In the genomic region with DNA sequence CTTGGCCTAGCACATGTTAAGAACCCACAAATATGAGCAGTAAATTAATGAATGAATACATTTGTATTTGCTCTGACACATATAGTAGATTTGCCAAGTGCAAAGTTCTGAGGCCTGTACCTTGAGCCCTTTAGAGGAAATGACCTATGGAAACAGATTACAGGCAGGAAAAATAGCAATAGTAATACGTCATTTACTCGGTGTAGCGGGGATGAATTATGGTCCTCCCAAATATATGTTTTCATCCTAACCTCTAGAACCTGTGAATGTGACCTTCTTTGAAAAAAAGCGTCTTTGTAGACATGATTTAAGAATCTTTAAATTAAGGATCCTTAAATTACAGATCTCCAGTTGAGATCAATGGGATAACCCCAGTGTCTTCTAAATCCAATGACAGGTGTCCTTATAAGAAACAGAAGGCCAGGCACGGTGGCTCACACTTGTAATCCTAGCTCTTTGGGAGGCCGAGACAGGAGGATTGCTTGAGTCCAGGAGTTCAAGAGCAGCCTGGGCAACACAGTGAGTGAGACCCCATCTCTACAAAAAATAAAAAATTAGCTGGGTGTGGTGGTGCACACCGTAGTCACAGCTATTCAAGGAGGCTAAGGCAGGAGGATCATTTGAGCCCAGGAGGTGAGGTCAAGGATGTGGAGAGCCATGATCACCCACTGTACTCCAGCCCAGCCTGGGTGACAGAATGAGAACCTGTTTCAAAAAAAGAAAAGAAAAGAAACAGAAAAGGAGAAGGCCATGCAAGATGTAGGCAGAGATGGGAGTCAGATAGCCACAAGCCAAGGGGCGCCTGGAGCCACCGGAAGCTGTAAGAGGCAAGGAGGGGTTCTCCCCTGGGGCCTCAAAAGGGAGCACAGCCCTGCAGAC, we compare ENCODE assay signal across 1 cellular context.
TF ChIP-seq lines count a peak whose summit lies in the region.

No MANE protein-coding gene starts in this region.

TF ChIP-seq in HepG2, 621 proteins besides CTCF, POLR2A, EP300 and RAD21 (continued from another document):
- TF ChIP-seq, protein P1, sequence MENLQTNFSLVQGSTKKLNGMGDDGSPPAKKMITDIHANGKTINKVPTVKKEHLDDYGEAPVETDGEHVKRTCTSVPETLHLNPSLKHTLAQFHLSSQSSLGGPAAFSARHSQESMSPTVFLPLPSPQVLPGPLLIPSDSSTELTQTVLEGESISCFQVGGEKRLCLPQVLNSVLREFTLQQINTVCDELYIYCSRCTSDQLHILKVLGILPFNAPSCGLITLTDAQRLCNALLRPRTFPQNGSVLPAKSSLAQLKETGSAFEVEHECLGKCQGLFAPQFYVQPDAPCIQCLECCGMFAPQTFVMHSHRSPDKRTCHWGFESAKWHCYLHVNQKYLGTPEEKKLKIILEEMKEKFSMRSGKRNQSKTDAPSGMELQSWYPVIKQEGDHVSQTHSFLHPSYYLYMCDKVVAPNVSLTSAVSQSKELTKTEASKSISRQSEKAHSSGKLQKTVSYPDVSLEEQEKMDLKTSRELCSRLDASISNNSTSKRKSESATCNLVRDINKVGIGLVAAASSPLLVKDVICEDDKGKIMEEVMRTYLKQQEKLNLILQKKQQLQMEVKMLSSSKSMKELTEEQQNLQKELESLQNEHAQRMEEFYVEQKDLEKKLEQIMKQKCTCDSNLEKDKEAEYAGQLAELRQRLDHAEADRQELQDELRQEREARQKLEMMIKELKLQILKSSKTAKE (CRISPR knock-in tag; IDR thresholded peaks at IDR 0.05; ENCODE audit: borderline replicate concordance) = no peak
- TF ChIP-seq MTF2 (CRISPR knock-in tag; IDR thresholded peaks at IDR 0.05; ENCODE audit: borderline replicate concordance) (no peak), ZNF784 (CRISPR knock-in tag; IDR thresholded peaks at IDR 0.05; ENCODE audit: borderline replicate concordance) (0 out of 2 replicates have a peak, but pooled peaks have one; percentile 4), ZNF335 (CRISPR knock-in tag; IDR thresholded peaks at IDR 0.05) (peak; percentile 71), RBM22 (optimal IDR thresholded peaks at IDR 0.05; ENCODE audit: low read length) (no peak), ZNF619 (CRISPR knock-in tag; IDR thresholded peaks at IDR 0.05) (no peak; the same call in 1 of the 2 replicates)
TF ChIP-seq in HepG2: peak in this region for 136.
